8 cellular contexts compared by ENCODE assay signal in the genomic region with DNA sequence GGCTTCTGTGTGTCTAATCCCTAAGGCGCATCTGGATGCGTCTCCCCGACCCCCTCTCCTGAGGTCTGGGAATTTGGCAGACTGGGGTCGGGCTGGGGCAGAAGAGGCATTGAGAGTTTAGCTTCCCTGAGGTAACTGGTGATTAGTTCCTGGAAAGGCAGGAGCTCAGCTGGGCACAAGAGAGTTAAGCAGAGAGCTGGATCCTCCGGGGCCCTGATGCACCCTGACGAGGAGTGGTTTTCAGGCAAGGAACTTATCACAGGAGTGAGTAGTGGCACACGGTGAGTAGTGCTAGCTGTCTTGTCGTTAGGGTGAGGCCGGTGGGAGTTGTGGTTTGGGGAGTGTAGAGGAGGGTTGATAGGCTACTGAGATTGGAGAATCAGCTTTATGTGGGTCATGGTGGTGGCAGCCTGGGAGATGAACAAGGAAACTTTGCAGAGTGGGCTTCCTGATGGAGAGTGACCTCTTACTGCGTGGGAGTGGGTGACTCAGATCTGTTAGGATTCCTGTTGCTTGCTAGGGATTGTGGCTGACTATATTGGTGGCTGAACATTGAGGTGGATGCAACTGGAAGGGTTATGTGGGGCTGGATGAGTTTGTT. TPM values are rescaled to one million over a fixed set of nuclear protein-coding genes. Genes with fewer than 3 reads are reported as not detected.
DNase-seq lines count a peak whose midpoint lies in the region.

No MANE protein-coding gene starts in this region.

- DNase-seq in NCI-H748 (lab: John Stamatoyannopoulos, UW; ENCODE audit: unreplicated experiment) = peak; percentile 16
- no peak for DNase-seq in NCI-H748 treated with DMSO at 0.1 percent for 48 hours (lab: John Stamatoyannopoulos, UW)
- peak; percentile 43 for DNase-seq in HK-2 (ENCODE audit: unreplicated experiment)
- peak; percentile 31 for DNase-seq in activated CD4-positive, CD25-positive, alpha-beta regulatory T cell treated with anti-CD3 and anti-CD28 coated beads, Interleukin-2, amount 50 U/mL, for 72 hours
- peak; percentile 52 to 66 for DNase-seq in lung microvascular endothelial cell (ENCODE audit: low read depth in 2 of 2)
- peak; percentile 30 to 39 for DNase-seq in stimulated activated CD8-positive, alpha-beta memory T cell treated with anti-CD3 and anti-CD28 coated beads, Interleukin-15, amount 100 ng/mL, for 48 hours (ENCODE audit: low read depth in 2 of 2)
- DNase-seq in NCI-H2196 treated with DMSO at 0.1 percent for 48 hours (lab: John Stamatoyannopoulos, UW; ENCODE audit: unreplicated experiment) = no peak

- peak overlapping the region; percentile 95 for H3K4me3 ChIP-seq in ectodermal cell (ENCODE audit: insufficient read depth, low read depth, low read length)

- peaks cover 6% of the 10 kb centered on the region for H3K36me3 ChIP-seq in ectodermal cell (ENCODE audit: control insufficient read depth, insufficient read depth, low read length)

- H3K4me1 ChIP-seq in ectodermal cell (ENCODE audit: control insufficient read depth, insufficient read depth, low read length) = peaks cover 7% of the 10 kb centered on the region

- H3K27me3 ChIP-seq in ectodermal cell (ENCODE audit: control insufficient read depth, insufficient read depth, low read length, poor library complexity, severe bottlenecking) = no peaks in the 10 kb centered on the region

- 2 to 3% methylated on average over 10 of the region's 10 CpGs for WGBS in ectodermal cell, 2 experiments

- H3K9me3 ChIP-seq in ectodermal cell (ENCODE audit: control insufficient read depth, low read length) = no peaks in the 10 kb centered on the region

- peak overlapping the region; percentile 95 for H3K27ac ChIP-seq in ectodermal cell (ENCODE audit: insufficient read depth, low read depth, low read length, poor library complexity, severe bottlenecking)

RNA-seq across cellular contexts. Expression of a gene that starts 0.9 kb away (rescaled TPM):
- 25.8 TPM for polyA plus RNA-seq in ectodermal cell (2013, experiment 1 of 4)
- 33.3 TPM for polyA plus RNA-seq in ectodermal cell (2013, experiment 2 of 4)
- polyA plus RNA-seq in ectodermal cell (2013, experiment 3 of 4) = 16.1 TPM
- 18.5 TPM for polyA plus RNA-seq in ectodermal cell (2013, experiment 4 of 4)
- total RNA-seq in lung microvascular endothelial cell = 10.5 and 14.5 TPM in 2 replicates

RNA-seq across cellular contexts. Expression of a gene that starts 39.6 kb away (rescaled TPM):
- polyA plus RNA-seq in ectodermal cell (2013, experiment 1 of 4) = 28.9 TPM
- polyA plus RNA-seq in ectodermal cell (2013, experiment 2 of 4) = 29.1 TPM
- polyA plus RNA-seq in ectodermal cell (2013, experiment 3 of 4) = 20.6 TPM
- polyA plus RNA-seq in ectodermal cell (2013, experiment 4 of 4) = 21.8 TPM
- 9.2 and 16.1 TPM in 2 replicates for total RNA-seq in lung microvascular endothelial cell

Comparison
In these comparisons a context has a peak if more than half of its experiments do, and no peak if none do; other contexts are left out.
1. DNase-seq: peak in NCI-H748 (single experiment), HK-2 (single experiment), activated CD4-positive, CD25-positive, alpha-beta regulatory T cell treated with anti-CD3 and anti-CD28 coated beads, Interleukin-2, amount 50 U/mL, for 72 hours (single experiment), lung microvascular endothelial cell (2 of 2) and stimulated activated CD8-positive, alpha-beta memory T cell treated with anti-CD3 and anti-CD28 coated beads, Interleukin-15, amount 100 ng/mL, for 48 hours (2 of 2); none in NCI-H748 treated with DMSO at 0.1 percent for 48 hours (single experiment) and NCI-H2196 treated with DMSO at 0.1 percent for 48 hours (single experiment).